Comparison of ENCODE assay signal across 8 cellular contexts in the genomic region with DNA sequence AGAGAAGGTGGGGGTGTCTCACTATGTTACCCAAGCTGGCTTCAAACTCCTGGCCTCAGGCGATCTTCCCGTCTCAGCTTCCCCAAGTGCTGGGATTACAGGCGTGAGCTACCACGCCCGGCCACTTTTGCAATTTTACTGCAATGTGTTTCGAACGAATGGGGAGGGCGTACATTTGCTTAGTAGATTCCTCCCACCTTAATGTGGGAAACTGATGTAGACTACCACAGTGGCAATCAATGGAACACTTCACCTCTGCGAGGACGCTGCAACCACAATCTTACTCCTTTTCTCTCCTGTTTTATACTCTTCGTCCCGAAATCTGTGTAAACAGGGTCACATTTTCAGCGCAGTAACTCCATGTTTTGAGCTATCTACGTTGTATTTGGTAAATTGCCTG. TPM values are rescaled to one million over a fixed set of nuclear protein-coding genes. Genes with fewer than 3 reads are reported as not detected.
DNase-seq lines count a peak whose midpoint lies in the region; ATAC-seq and TF ChIP-seq lines count a peak whose summit lies in the region.
"Not testable (repeated sequence)": the region's sequence is repeated elsewhere in the genome, so short reads cannot be mapped to it uniquely, and the experiment has no call there.

No MANE protein-coding gene starts in this region.

- ATAC-seq in Panc1 = not testable (repeated sequence)

- in situ Hi-C loops in Panc1 (cut with HindIII; ENCODE audit: low pct_unique_long_range_greater_than_20kb, low sequenced_read_pairs) = not testable (repeated sequence)

- H3K36me3 Mint-ChIP-seq in CD4-positive, alpha-beta memory T cell; activated T-helper 1 cell treated with anti-CD3 and anti-CD28 coated beads, Interleukin-12 subunit alpha, Interleukin-12 subunit beta, Interleukin-2, Interleukin-4 antibody, amounts not matched to agents 30 ng/mL and 10 ng/mL and 1 ng/mL, durations not matched to agents 14 hours and 24 hours and 36 hours (ENCODE audit: low read depth); neural progenitor cell: not testable (repeated sequence)

- H3F3A ChIP-seq in neural progenitor cell (ENCODE audit: low read depth) = not testable (repeated sequence)

- not testable (repeated sequence) for BruUV-seq in Panc1 (replicated peaks; lab: Mats Ljungman, UMichigan)

- 14 to 31% (median 14%) methylated on average over 12 to 14 of the region's 14 CpGs for WGBS in stomach, 5 donors

- not testable (repeated sequence) for H3K9me3 ChIP-seq in CD4-positive, alpha-beta memory T cell (ENCODE audit: control insufficient read depth in 1 of 2, low read length in 2 of 2); Panc1 (ENCODE audit: control insufficient read depth, insufficient read depth, low read depth, low read length); iPS-20b (ENCODE audit: insufficient read depth, low read depth, low read length); neural progenitor cell (ENCODE audit: low read depth); stomach

- H4K20me1 ChIP-seq in neural progenitor cell (ENCODE audit: low read depth) = not testable (repeated sequence)

- H3K27ac Mint-ChIP-seq in CD4-positive, alpha-beta memory T cell = peak overlapping the region in 6 of 7 donors; percentile 22 to 83 (median 68)
- not testable (repeated sequence) for H3K27ac Mint-ChIP-seq in activated T-helper 1 cell treated with anti-CD3 and anti-CD28 coated beads, Interleukin-12 subunit alpha, Interleukin-12 subunit beta, Interleukin-2, Interleukin-4 antibody, amounts not matched to agents 30 ng/mL and 10 ng/mL and 1 ng/mL, durations not matched to agents 14 hours and 24 hours and 36 hours; neural progenitor cell

- H3K4me3 Mint-ChIP-seq in CD4-positive, alpha-beta memory T cell = peak overlapping the region; percentile 41 to 91 (median 64)
- H3K4me3 Mint-ChIP-seq in activated T-helper 1 cell treated with anti-CD3 and anti-CD28 coated beads, Interleukin-12 subunit alpha, Interleukin-12 subunit beta, Interleukin-2, Interleukin-4 antibody, amounts not matched to agents 30 ng/mL and 10 ng/mL and 1 ng/mL, durations not matched to agents 14 hours and 24 hours and 36 hours = peak overlapping the region; percentile 72
- peak overlapping the region; percentile 81 for H3K4me3 Mint-ChIP-seq in neural progenitor cell

- peak overlapping the region; percentile 87 for H3K4me2 ChIP-seq in neural progenitor cell

- TF ChIP-seq CTCF in HL-60 (IDR thresholded peaks at IDR 0.05; ENCODE audit: insufficient read depth, low read length); Panc1 (IDR thresholded peaks at IDR 0.05); dorsolateral prefrontal cortex (IDR thresholded peaks at IDR 0.05 in 54 of 56, conservative IDR thresholded peaks at IDR 0.05 in 2 of 56; ENCODE audit: low read depth in 1 of 56, partially characterized antibody in 56 of 56); neural progenitor cell (IDR thresholded peaks at IDR 0.05); stomach (IDR thresholded peaks at IDR 0.05): not testable (repeated sequence)

- H3K9me3 Mint-ChIP-seq in CD4-positive, alpha-beta memory T cell; activated T-helper 1 cell treated with anti-CD3 and anti-CD28 coated beads, Interleukin-12 subunit alpha, Interleukin-12 subunit beta, Interleukin-2, Interleukin-4 antibody, amounts not matched to agents 30 ng/mL and 10 ng/mL and 1 ng/mL, durations not matched to agents 14 hours and 24 hours and 36 hours; neural progenitor cell: not testable (repeated sequence)

- CTCF ChIA-PET in CD4-positive, alpha-beta memory T cell (lab: Charles Lee; ENCODE audit: partially characterized antibody); Panc1 (lab: Charles Lee): not testable (repeated sequence)

- H3K9ac ChIP-seq in iPS-20b (ENCODE audit: low read depth, low read length); neural progenitor cell: not testable (repeated sequence)

- TF ChIP-seq EP300 in stomach (IDR thresholded peaks at IDR 0.05) = not testable (repeated sequence)

- H3K4me1 ChIP-seq in CD4-positive, alpha-beta memory T cell (ENCODE audit: insufficient read depth, low read length); Panc1 (ENCODE audit: control insufficient read depth, insufficient read depth, low read length); iPS-20b (ENCODE audit: insufficient read depth, low read length); neural progenitor cell: not testable (repeated sequence)
- H3K4me1 ChIP-seq in stomach = peaks cover 0 to 37% (median 15%) of the 10 kb centered on the region in 4 donors

- not testable (repeated sequence) for H3K27me3 ChIP-seq in CD4-positive, alpha-beta memory T cell (ENCODE audit: insufficient read depth, low read length); HL-60 (ENCODE audit: insufficient read depth, poor library complexity, severe bottlenecking); Panc1 (ENCODE audit: control insufficient read depth, insufficient read depth, low read length); dorsolateral prefrontal cortex; iPS-20b (ENCODE audit: insufficient read depth, low read length); neural progenitor cell; stomach

- POLR2A ChIA-PET in CD4-positive, alpha-beta memory T cell (lab: Charles Lee; ENCODE audit: partially characterized antibody); Panc1 (lab: Charles Lee): not testable (repeated sequence)

- H2AFZ ChIP-seq in neural progenitor cell (replicated peaks) = not testable (repeated sequence)

- not testable (repeated sequence) for H3K36me3 ChIP-seq in CD4-positive, alpha-beta memory T cell (ENCODE audit: insufficient read depth, low read length); Panc1 (ENCODE audit: control insufficient read depth, insufficient read depth, low read length); iPS-20b (ENCODE audit: insufficient read depth, low read depth, low read length); neural progenitor cell; stomach

- DNase-seq in CD4-positive, alpha-beta memory T cell; Panc1 (ENCODE audit: low read depth, low spot score); activated T-helper 1 cell treated with anti-CD3 and anti-CD28 coated beads, Interleukin-12 subunit alpha, Interleukin-12 subunit beta, Interleukin-2, Interleukin-4 antibody, amounts not matched to agents 30 ng/mL and 10 ng/mL and 1 ng/mL, durations not matched to agents 14 hours and 24 hours and 36 hours (ENCODE audit: low spot score); dorsolateral prefrontal cortex; stomach: not testable (repeated sequence)
- DNase-seq in HL-60 (ENCODE audit: low read depth in 1 of 2, low spot score in 1 of 2) = peak in 1 of 2 experiments; percentile 32
- DNase-seq in neural progenitor cell (ENCODE audit: low spot score) = peak; percentile 1

- TF ChIP-seq POLR2A in stomach (IDR thresholded peaks at IDR 0.05) = not testable (repeated sequence)

- H3K79me2 ChIP-seq in neural progenitor cell (ENCODE audit: low read depth) = peaks cover 24% of the 10 kb centered on the region

- intact Hi-C loops in CD4-positive, alpha-beta memory T cell (cut with micrococcal nuclease); Panc1 (cut with micrococcal nuclease; ENCODE audit: unreplicated experiment); activated T-helper 1 cell treated with anti-CD3 and anti-CD28 coated beads, Interleukin-12 subunit alpha, Interleukin-12 subunit beta, Interleukin-2, Interleukin-4 antibody, amounts not matched to agents 30 ng/mL and 10 ng/mL and 1 ng/mL, durations not matched to agents 14 hours and 24 hours and 36 hours (cut with micrococcal nuclease); dorsolateral prefrontal cortex (cut with DNase I); stomach (cut with DNase I; ENCODE audit: low total_unique reads): not testable (repeated sequence)

- H3K27me3 Mint-ChIP-seq in CD4-positive, alpha-beta memory T cell; activated T-helper 1 cell treated with anti-CD3 and anti-CD28 coated beads, Interleukin-12 subunit alpha, Interleukin-12 subunit beta, Interleukin-2, Interleukin-4 antibody, amounts not matched to agents 30 ng/mL and 10 ng/mL and 1 ng/mL, durations not matched to agents 14 hours and 24 hours and 36 hours (ENCODE audit: insufficient read depth); neural progenitor cell (ENCODE audit: insufficient read depth, low read depth): not testable (repeated sequence)

- H3K4me1 Mint-ChIP-seq in CD4-positive, alpha-beta memory T cell = peaks cover 3 to 11% (median 8%) of the 10 kb centered on the region in 4 donors
- H3K4me1 Mint-ChIP-seq in activated T-helper 1 cell treated with anti-CD3 and anti-CD28 coated beads, Interleukin-12 subunit alpha, Interleukin-12 subunit beta, Interleukin-2, Interleukin-4 antibody, amounts not matched to agents 30 ng/mL and 10 ng/mL and 1 ng/mL, durations not matched to agents 14 hours and 24 hours and 36 hours (ENCODE audit: low read depth); neural progenitor cell: not testable (repeated sequence)

- not testable (repeated sequence) for H3K4me3 ChIP-seq in CD4-positive, alpha-beta memory T cell (ENCODE audit: low read length in 2 of 2)
- H3K4me3 ChIP-seq in HL-60 (replicated peaks; ENCODE audit: insufficient read depth, low read length) (peak overlapping the region; percentile 63; the same call in 1 of the 2 replicates), Panc1 (ENCODE audit: low read depth in 2 of 2, low read length in 2 of 2) (peak overlapping the region; percentile 58 to 65), dorsolateral prefrontal cortex (peak overlapping the region in 56 of 59 donors; percentile 53 to 86 (median 73)), iPS-20b (ENCODE audit: low read length) (peak overlapping the region; percentile 90), neural progenitor cell (peak overlapping the region; percentile 69), stomach (peak overlapping the region; percentile 62 to 71 (median 66))

- not testable (repeated sequence) for H3K27ac ChIP-seq in CD4-positive, alpha-beta memory T cell (ENCODE audit: low read depth, low read length); HL-60 (replicated peaks); Panc1 (ENCODE audit: low read length); iPS-20b (ENCODE audit: low read length); neural progenitor cell
- H3K27ac ChIP-seq in dorsolateral prefrontal cortex (peak overlapping the region in 4 of 59 donors; percentile 68 to 89 (median 80)), stomach (peak overlapping the region in 2 of 5 donors; percentile 90 to 94)

RNA-seq across cellular contexts. Expression of a gene that starts 47.4 kb away (rescaled TPM):
- 10 to 100 TPM; 35.6 to 37.0 TPM for total RNA-seq in CD4-positive, alpha-beta memory T cell
- polyA plus RNA-seq in CD4-positive, alpha-beta memory T cell = 10 to 100 TPM in 1 of 2 donors, 1 to 10 TPM in 1; 4.4 to 11.9 TPM
- 26.9 TPM for total RNA-seq in Panc1 (2021; ENCODE audit: unreplicated experiment)
- polyA plus RNA-seq in Panc1 (2012; ENCODE audit: insufficient read length) = 18.9 TPM
- 40.7 and 41.4 TPM in 2 replicates for total RNA-seq in activated T-helper 1 cell treated with anti-CD3 and anti-CD28 coated beads, Interleukin-12 subunit alpha, Interleukin-12 subunit beta, Interleukin-2, Interleukin-4 antibody, amounts not matched to agents 30 ng/mL and 10 ng/mL and 1 ng/mL, durations not matched to agents 14 hours and 24 hours and 36 hours
- 10 to 100 TPM; 12.7 to 50.7 (median 30.6) TPM for total RNA-seq in dorsolateral prefrontal cortex
- 19.5 and 25.2 TPM in 2 replicates for total RNA-seq in neural progenitor cell (ENCODE audit: low replicate concordance)
- total RNA-seq in stomach = 10 to 100 TPM; 11.3 to 85.7 (median 29.6) TPM
- polyA plus RNA-seq in stomach = 1 to 10 TPM; 2.4 to 5.0 (median 4.1) TPM
